Comparison of ENCODE assay signal across 1 cellular context in the genomic region with DNA sequence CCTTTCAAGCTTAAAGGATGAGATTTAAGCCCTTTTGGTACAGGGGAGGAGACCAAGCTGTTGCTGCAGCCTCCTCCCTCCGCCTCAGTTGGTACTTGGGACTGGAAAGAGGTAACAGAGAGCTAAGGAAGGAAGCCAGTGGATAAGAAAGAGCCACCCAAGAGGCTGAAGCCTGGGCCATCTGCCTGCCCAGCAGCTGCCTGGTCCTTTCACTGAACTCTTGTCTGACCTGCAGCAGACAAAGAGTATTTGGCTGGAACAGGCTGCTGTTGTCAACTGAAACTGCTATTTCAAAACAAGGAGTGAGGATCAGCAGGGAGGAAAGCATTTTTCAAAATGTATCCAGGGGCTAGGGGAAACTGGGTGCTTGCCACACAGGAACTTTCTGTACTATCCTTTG.
TF ChIP-seq lines count a peak whose summit lies in the region.

No MANE protein-coding gene starts in this region.

TF ChIP-seq in SK-N-SH treated with all-trans-retinoic acid at 6 μM for 48 hours, 23 proteins besides CTCF, POLR2A, EP300 and RAD21 (continued from another document):
- TF ChIP-seq ZC3H10 (CRISPR knock-in tag; IDR thresholded peaks at IDR 0.05) (no peak), ARNTL (CRISPR knock-in tag; IDR thresholded peaks at IDR 0.05; ENCODE audit: borderline replicate concordance, low read depth) (no peak)
TF ChIP-seq in SK-N-SH treated with all-trans-retinoic acid at 6 μM for 48 hours: peak in this region for 0.
